Comparison of ENCODE assay signal across 15 cellular contexts in genomic region chr3:98875535-98875934, GRCh38.
"Had no signal": no experiment of that assay in that cellular context is flagged by ENCODE, and none has a peak within 500 bp of the region (broad histone marks: within the 10 kb centered on the region; RNA-seq: fewer than 3 reads in every experiment).

No MANE protein-coding gene starts in this region.

- H3K9me3 Mint-ChIP-seq: natural killer cell had no signal

- H3K27me3 Mint-ChIP-seq: type B pancreatic cell had no signal

- H3K9me3 ChIP-seq: esophagus squamous epithelium, sigmoid colon had no signal

- DNase-seq: activated CD4-positive, alpha-beta T cell treated with anti-CD3 and anti-CD28 coated beads for 1 hour; activated CD8-positive, alpha-beta memory T cell treated with anti-CD3 and anti-CD28 coated beads, Interleukin-2, amount 50 U/mL, for 48 hours; activated CD8-positive, alpha-beta T cell treated with anti-CD3 and anti-CD28 coated beads, Interleukin-2, amount 10 ng/mL, durations not matched to agents 7 days and 5 days; activated naive CD4-positive, alpha-beta T cell; esophagus squamous epithelium; foreskin keratinocyte; head of caudate nucleus; left cardiac atrium; natural killer cell; nucleus accumbens; sigmoid colon; stimulated activated CD4-positive, alpha-beta T cell treated with anti-CD3 and anti-CD28 coated beads, Interleukin-2, amount 100 ng/mL, for 48 hours; stimulated activated naive CD4-positive, alpha-beta T cell treated with Interleukin-2 at 50 U/mL for 16 hours had no signal

- H3K4me1 Mint-ChIP-seq: natural killer cell had no signal

- H3K4me1 ChIP-seq: esophagus squamous epithelium, sigmoid colon had no signal

- H3K4me3 Mint-ChIP-seq: activated CD8-positive, alpha-beta T cell treated with anti-CD3 and anti-CD28 coated beads, Interleukin-2, amount 10 ng/mL, durations not matched to agents 7 days and 5 days; natural killer cell; type B pancreatic cell had no signal

- ATAC-seq: activated CD8-positive, alpha-beta T cell treated with anti-CD3 and anti-CD28 coated beads, Interleukin-2, amount 10 ng/mL, durations not matched to agents 7 days and 5 days; foreskin keratinocyte; left cardiac atrium; natural killer cell had no signal

- H3K36me3 Mint-ChIP-seq: natural killer cell had no signal

- H3K27ac ChIP-seq: esophagus squamous epithelium, foreskin keratinocyte, sigmoid colon had no signal

- H3K27ac Mint-ChIP-seq: activated CD8-positive, alpha-beta T cell treated with anti-CD3 and anti-CD28 coated beads, Interleukin-2, amount 10 ng/mL, durations not matched to agents 7 days and 5 days; natural killer cell; type B pancreatic cell had no signal

- H3K27me3 ChIP-seq: esophagus squamous epithelium, foreskin keratinocyte, sigmoid colon had no signal

- H3K4me3 ChIP-seq: esophagus squamous epithelium, lung, sigmoid colon had no signal
